In the genomic region with DNA sequence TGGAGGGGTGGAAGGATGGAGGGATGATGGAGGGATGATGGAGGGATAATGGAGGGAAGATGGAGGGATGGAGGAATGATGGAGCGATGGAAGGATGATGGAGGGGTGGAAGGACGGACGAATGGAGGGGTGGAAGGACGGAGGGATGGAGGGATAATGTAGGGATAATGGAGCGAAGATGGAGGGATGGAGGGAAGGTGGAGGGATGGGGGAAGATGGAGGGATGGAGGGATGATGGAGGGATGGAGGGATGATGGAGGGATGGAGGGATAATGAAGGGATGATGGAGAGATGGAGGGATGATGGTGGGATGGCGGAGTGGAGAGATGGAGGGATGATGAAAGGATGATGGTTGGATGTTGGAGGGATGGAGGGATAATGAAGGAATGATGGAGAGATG, we compare ENCODE assay signal across 27 cellular contexts.
"Had no signal": no experiment of that assay in that cellular context is flagged by ENCODE, and none has a peak within 500 bp of the region (broad histone marks: within the 10 kb centered on the region; RNA-seq: fewer than 3 reads in every experiment).

No MANE protein-coding gene starts in this region.

- H3K36me3 Mint-ChIP-seq: immature natural killer cell; naive thymus-derived CD8-positive, alpha-beta T cell had no signal

- DNase-seq: hypothalamus; immature natural killer cell; left colon; mammary epithelial cell; mesenchymal stem cell; nucleus accumbens; retina; sigmoid colon; small intestine; stimulated activated CD4-positive, alpha-beta T cell treated with anti-CD3 and anti-CD28 coated beads, Interleukin-4, amount 100 ng/mL, for 24 hours; stimulated activated naive CD4-positive, alpha-beta T cell; tibial artery; trophoblast cell; upper lobe of right lung had no signal

- H3K4me1 ChIP-seq: left lung, lower lobe of right lung, pancreas, prostate gland, sigmoid colon, spleen, suprapubic skin, tibial artery, upper lobe of right lung had no signal

- H3K36me3 ChIP-seq: left lung, lower lobe of right lung, pancreas, prostate gland, sigmoid colon, spleen, suprapubic skin, thoracic aorta, upper lobe of right lung had no signal

- H3K4me3 Mint-ChIP-seq: immature natural killer cell; naive thymus-derived CD8-positive, alpha-beta T cell; nephron; neural crest cell; stimulated activated effector memory CD8-positive, alpha-beta T cell treated with anti-CD3 and anti-CD28 coated beads, Interleukin-12 subunit alpha, Interleukin-12 subunit beta, amount 100 ng/mL, for 72 hours; stimulated activated naive CD8-positive, alpha-beta T cell treated with anti-CD3 and anti-CD28 coated beads, Interleukin-15, Interleukin-2, amounts not matched to agents 100 ng/mL and 50 ng/mL, for 24 hours had no signal

- H3K4me1 Mint-ChIP-seq: immature natural killer cell; nephron; neural crest cell; stimulated activated effector memory CD8-positive, alpha-beta T cell treated with anti-CD3 and anti-CD28 coated beads, Interleukin-12 subunit alpha, Interleukin-12 subunit beta, amount 100 ng/mL, for 72 hours had no signal

- H3K27ac ChIP-seq: left lung, lower lobe of right lung, pancreas, prostate gland, sigmoid colon, spleen, suprapubic skin, thoracic aorta, tibial artery, upper lobe of right lung had no signal

- H3K9me3 ChIP-seq: left lung, lower lobe of right lung, pancreas, prostate gland, sigmoid colon, spleen, suprapubic skin, thoracic aorta, tibial artery, upper lobe of right lung had no signal

- ATAC-seq: left colon; left lung; lower lobe of right lung; naive thymus-derived CD8-positive, alpha-beta T cell; pancreas; right cardiac atrium; stimulated activated effector memory CD8-positive, alpha-beta T cell treated with anti-CD3 and anti-CD28 coated beads, Interleukin-12 subunit alpha, Interleukin-12 subunit beta, amount 100 ng/mL, for 72 hours; upper lobe of right lung had no signal

- H3K9me3 Mint-ChIP-seq: nephron; neural crest cell; stimulated activated effector memory CD8-positive, alpha-beta T cell treated with anti-CD3 and anti-CD28 coated beads, Interleukin-12 subunit alpha, Interleukin-12 subunit beta, amount 100 ng/mL, for 72 hours; stimulated activated naive CD8-positive, alpha-beta T cell treated with anti-CD3 and anti-CD28 coated beads, Interleukin-15, Interleukin-2, amounts not matched to agents 100 ng/mL and 50 ng/mL, for 24 hours had no signal

- H3K4me3 ChIP-seq: left lung, lower lobe of right lung, pancreas, prostate gland, sigmoid colon, spleen, suprapubic skin, thoracic aorta, tibial artery, upper lobe of right lung had no signal

- H3K27ac Mint-ChIP-seq: immature natural killer cell; naive thymus-derived CD8-positive, alpha-beta T cell; nephron; stimulated activated effector memory CD8-positive, alpha-beta T cell treated with anti-CD3 and anti-CD28 coated beads, Interleukin-12 subunit alpha, Interleukin-12 subunit beta, amount 100 ng/mL, for 72 hours; stimulated activated naive CD8-positive, alpha-beta T cell treated with anti-CD3 and anti-CD28 coated beads, Interleukin-15, Interleukin-2, amounts not matched to agents 100 ng/mL and 50 ng/mL, for 24 hours had no signal

- H3K27me3 ChIP-seq: pancreas had no signal
